ENCODE assay signal across 8 cellular contexts in the genomic region with DNA sequence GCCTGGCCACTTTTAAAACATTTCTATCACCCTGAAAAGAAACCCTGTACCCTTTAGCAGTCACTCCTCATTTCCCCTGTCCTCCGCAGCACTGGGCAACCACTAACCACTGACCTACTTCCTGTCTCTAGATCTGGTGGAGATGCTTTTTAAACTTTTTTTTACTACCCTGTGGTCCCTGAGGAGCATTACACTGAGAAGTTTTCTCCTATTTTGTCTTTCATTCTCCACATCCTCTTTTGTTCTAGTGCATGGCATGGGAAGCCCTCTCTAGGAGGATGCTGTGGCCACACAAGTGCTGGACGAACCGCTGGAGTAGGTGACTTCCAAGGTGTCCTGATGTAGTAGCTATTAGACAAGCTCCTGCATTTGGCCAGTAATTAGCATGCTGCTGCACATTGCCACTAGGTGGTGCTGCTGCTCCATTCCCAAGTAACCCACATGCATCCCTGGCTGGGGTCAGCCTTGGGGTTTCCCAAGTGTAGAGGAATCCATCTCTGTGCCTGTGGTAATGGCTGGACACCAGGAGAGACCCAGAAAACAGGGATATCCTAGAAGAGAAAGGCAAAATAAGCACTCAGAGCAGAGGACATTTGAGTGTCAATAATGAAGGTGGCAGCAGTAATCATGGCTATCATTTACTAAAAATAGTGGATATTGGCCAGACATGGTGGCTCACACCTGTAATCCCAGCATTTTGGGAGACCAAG.
A peak's percentile ranks its signal among the peaks of the same experiment; 100 is the strongest.
DNase-seq lines count a peak whose midpoint lies in the region; ATAC-seq and TF ChIP-seq lines count a peak whose summit lies in the region.

No MANE protein-coding gene starts in this region.

- no TSS peak for BruUV-seq in PC-9 (replicated peaks; lab: Mats Ljungman, UMichigan)

- POLR2A ChIA-PET in PC-9 (lab: Charles Lee; ENCODE audit: unreplicated experiment) = interaction anchor here (0.6 kb wide), 1 partner anchor 505 kb away, joined by 3 read pairs; the partner anchor contains the start of gene ACBD4

- H3K9me2 ChIP-seq in PC-9 (ENCODE audit: insufficient read depth) = no peaks in the 10 kb centered on the region

- intact Hi-C loops in PC-9 (cut with micrococcal nuclease; ENCODE audit: unreplicated experiment) = loop anchor here (1.0 to 2.0 kb wide), 2 partner anchors 192 to 213 kb away; no protein-coding TSS in a partner anchor
- intact Hi-C loops in left ventricle myocardium inferior (cut with micrococcal nuclease) = loop anchor here (5.0 kb wide), 1 partner anchor 192 kb away; no protein-coding TSS in a partner anchor

- DNase-seq in EH (ENCODE audit: low read depth) (peak; percentile 74), PC-9 (peak; percentile 65 to 66), left ventricle myocardium inferior (peak; percentile 48), skeletal muscle cell (ENCODE audit: low read depth) (peak; percentile 14), KG1 (lab: John Stamatoyannopoulos, UW) (no peak), DMS 273 treated with DMSO at 0.1 percent for 48 hours (lab: John Stamatoyannopoulos, UW) (no peak)
- peak; percentile 68 to 72 for DNase-seq in activated naive CD4-positive, alpha-beta T cell treated with anti-CD3 and anti-CD28 coated beads, Interleukin-2, amount 50 U/mL, for 72 hours (ENCODE audit: low spot score in 2 of 2)

- H3K27ac ChIP-seq in PC-9 (no peak overlapping the region), left ventricle myocardium inferior (replicated peaks) (no peak overlapping the region)

- H3K9me3 Mint-ChIP-seq in activated naive CD4-positive, alpha-beta T cell treated with anti-CD3 and anti-CD28 coated beads, Interleukin-2, amount 50 U/mL, for 72 hours = no peaks in the 10 kb centered on the region

- peak; percentile 73 to 83 for ATAC-seq in activated naive CD4-positive, alpha-beta T cell treated with anti-CD3 and anti-CD28 coated beads, Interleukin-2, amount 50 U/mL, for 72 hours
- ATAC-seq in GM18511 (IDR thresholded peaks at IDR 0.05; ENCODE audit: unreplicated experiment) = no peak

- peaks cover 11% of the 10 kb centered on the region; the same call in 1 of the 2 replicates for H4K20me1 ChIP-seq in PC-9 (ENCODE audit: insufficient read depth)

- H3K9me3 ChIP-seq in PC-9 (ENCODE audit: insufficient read depth, low read depth) (no peaks in the 10 kb centered on the region), left ventricle myocardium inferior (replicated peaks) (no peaks in the 10 kb centered on the region)

- H3K36me3 Mint-ChIP-seq in activated naive CD4-positive, alpha-beta T cell treated with anti-CD3 and anti-CD28 coated beads, Interleukin-2, amount 50 U/mL, for 72 hours = no peaks in the 10 kb centered on the region

- H3K79me2 ChIP-seq in PC-9 (ENCODE audit: low read depth) = no peaks in the 10 kb centered on the region

- H3K27ac Mint-ChIP-seq in activated naive CD4-positive, alpha-beta T cell treated with anti-CD3 and anti-CD28 coated beads, Interleukin-2, amount 50 U/mL, for 72 hours = no peak overlapping the region

- no peak overlapping the region for H3K4me2 ChIP-seq in PC-9

- 0 out of 2 replicates have a peak, but pooled peaks cover 5% of the 10 kb centered on the region for H3K4me1 ChIP-seq in PC-9 (replicated peaks; ENCODE audit: insufficient read depth)
- H3K4me1 ChIP-seq in left ventricle myocardium inferior = no peaks in the 10 kb centered on the region

- TF ChIP-seq CTCF in PC-9 (conservative IDR thresholded peaks at IDR 0.05) = peak; percentile 99
- TF ChIP-seq CTCF in left ventricle myocardium inferior (IDR thresholded peaks at IDR 0.05; ENCODE audit: borderline replicate concordance) = peak; percentile 98

- H3K4me3 ChIP-seq in PC-9 (no peak overlapping the region), left ventricle myocardium inferior (no peak overlapping the region), skeletal muscle cell (ENCODE audit: low read depth, low read length) (no peak overlapping the region)

- H3F3A ChIP-seq in PC-9 (ENCODE audit: insufficient read depth, low read depth) = peaks cover 9% of the 10 kb centered on the region

- H3K27me3 ChIP-seq in PC-9 (ENCODE audit: insufficient read depth, low read depth) (peaks cover 11% of the 10 kb centered on the region), left ventricle myocardium inferior (ENCODE audit: low read depth) (no peaks in the 10 kb centered on the region)

- H3K36me3 ChIP-seq in PC-9 (ENCODE audit: low read depth) = no peaks in the 10 kb centered on the region
- peaks cover 29% of the 10 kb centered on the region for H3K36me3 ChIP-seq in left ventricle myocardium inferior

- CTCF ChIA-PET in PC-9 (lab: Charles Lee) = interaction anchor here (0.5 to 1.0 kb wide), 10 partner anchors 82 to 410 kb away, joined by 3 to 7 read pairs (median 3); no protein-coding TSS in a partner anchor

- no peak overlapping the region for H2AFZ ChIP-seq in PC-9

Comparison
In these comparisons a context has a peak if more than half of its experiments do, and no peak if none do; other contexts are left out.
1. DNase-seq: peak in EH (single experiment), PC-9 (2 of 2), activated naive CD4-positive, alpha-beta T cell treated with anti-CD3 and anti-CD28 coated beads, Interleukin-2, amount 50 U/mL, for 72 hours (2 of 2), left ventricle myocardium inferior (single experiment) and skeletal muscle cell (single experiment); none in KG1 (single experiment) and DMS 273 treated with DMSO at 0.1 percent for 48 hours (single experiment).